In genomic region chr3:115623414-115623868, GRCh38 we compare ENCODE assay signal across 1 cellular context.
A peak's percentile ranks its signal among the peaks of the same experiment; 100 is the strongest.
TF ChIP-seq lines count a peak whose summit lies in the region.

Gene GAP43 (plus strand): TSS chr3:115623510. CDS start chr3:115623690, 180 bp downstream.

TF ChIP-seq in WTC11, 78 proteins besides CTCF, POLR2A, EP300 and RAD21 (continued from another document):
- no peak for TF ChIP-seq ZNF512 (CRISPR knock-in tag; IDR thresholded peaks at IDR 0.05; ENCODE audit: borderline replicate concordance)
- TF ChIP-seq ZNF232 (CRISPR knock-in tag; IDR thresholded peaks at IDR 0.05): 0 out of 2 replicates have a peak, but pooled peaks have one; percentile 64
- peak; percentile 36; the same call in 1 of the 2 replicates for TF ChIP-seq TEAD1 (CRISPR knock-in tag; IDR thresholded peaks at IDR 0.05)
- peak; percentile 68; the same call in 1 of the 2 replicates for TF ChIP-seq ARID4B (CRISPR knock-in tag; IDR thresholded peaks at IDR 0.05; ENCODE audit: borderline replicate concordance)
- TF ChIP-seq ZNF317 (CRISPR knock-in tag; IDR thresholded peaks at IDR 0.05; ENCODE audit: borderline replicate concordance, low read depth): no peak
- TF ChIP-seq ATF2 (CRISPR knock-in tag; IDR thresholded peaks at IDR 0.05; ENCODE audit: borderline replicate concordance, low read depth): no peak
- TF ChIP-seq OVOL2 (CRISPR knock-in tag; IDR thresholded peaks at IDR 0.05; ENCODE audit: borderline replicate concordance): no peak
- 0 out of 2 replicates have a peak, but pooled peaks have one; percentile 5 for TF ChIP-seq USF2 (CRISPR knock-in tag; IDR thresholded peaks at IDR 0.05)
- 0 out of 2 replicates have a peak, but pooled peaks have one; percentile 22 for TF ChIP-seq ZNF121 (CRISPR knock-in tag; IDR thresholded peaks at IDR 0.05)
